In genomic region chr5:72076901-72077300, GRCh38 we compare ENCODE assay signal across 1 cellular context.
TF ChIP-seq lines count a peak whose summit lies in the region.

No MANE protein-coding gene starts in this region.

TF ChIP-seq in GM23338, 12 proteins besides CTCF, POLR2A, EP300 and RAD21 (continued from another document):
- TF ChIP-seq ZNF462 (CRISPR knock-in tag; IDR thresholded peaks at IDR 0.05) (no peak), NANOG (IDR thresholded peaks at IDR 0.05; ENCODE audit: borderline replicate concordance) (no peak), ZNF114 (CRISPR knock-in tag; IDR thresholded peaks at IDR 0.05) (no peak), EZH2phosphoT487 (IDR thresholded peaks at IDR 0.05; ENCODE audit: unreplicated experiment) (no peak), ETS1 (IDR thresholded peaks at IDR 0.05) (no peak), POLR2AphosphoS5 (IDR thresholded peaks at IDR 0.05; ENCODE audit: low read depth) (no peak), EZH2 (IDR thresholded peaks at IDR 0.05; ENCODE audit: low read depth, unreplicated experiment) (no peak)
